Comparison of ENCODE assay signal across 9 cellular contexts in genomic region chr15:51731549-51732267, GRCh38. TPM values are rescaled to one million over a fixed set of nuclear protein-coding genes. Genes with fewer than 3 reads are reported as not detected.
DNase-seq lines count a peak whose midpoint lies in the region; ATAC-seq and TF ChIP-seq lines count a peak whose summit lies in the region.
"Had no signal": no experiment of that assay in that cellular context is flagged by ENCODE, and none has a peak within 500 bp of the region (broad histone marks: within the 10 kb centered on the region; RNA-seq: fewer than 3 reads in every experiment).

No MANE protein-coding gene starts in this region.

- intact Hi-C loops in activated B cell treated with CpG ODN at 0.5 μM for 24 hours (cut with micrococcal nuclease), result loop anchor here (1.0 to 10.0 kb wide), 4 partner anchors 21 to 1377 kb away; partner anchors contain the start of gene GABPB1
- intact Hi-C loops in sigmoid colon (cut with DNase I), result no loop called here

- peak overlapping the region; percentile 30 for H3K4me3 ChIP-seq in fibroblast of pulmonary artery (replicated peaks; ENCODE audit: low read depth, low read length)
- H3K4me3 ChIP-seq in sigmoid colon, result peak overlapping the region in 3 of 4 donors; percentile 22 to 32 (median 27)

- H3K9me3 ChIP-seq in sigmoid colon, result no peaks in the 10 kb centered on the region

- TF ChIP-seq CTCF in GM20000 (IDR thresholded peaks at IDR 0.05; ENCODE audit: extremely low read depth, missing control alignments), result no peak
- no peak for TF ChIP-seq CTCF in activated B cell treated with CpG ODN at 0.5 μM for 24 hours (IDR thresholded peaks at IDR 0.05)
- no peak for TF ChIP-seq CTCF in fibroblast of pulmonary artery (IDR thresholded peaks at IDR 0.05; ENCODE audit: low read length, missing control alignments)
- no peak for TF ChIP-seq CTCF in sigmoid colon (IDR thresholded peaks at IDR 0.05)

- peak; percentile 48 for ATAC-seq in HG03565 (IDR thresholded peaks at IDR 0.05; ENCODE audit: unreplicated experiment)
- peak; percentile 61 for ATAC-seq in activated B cell treated with CpG ODN at 0.5 μM for 24 hours (ENCODE audit: low read depth)

- POLR2A ChIA-PET in activated B cell treated with CpG ODN at 0.5 μM for 24 hours (lab: Charles Lee), result interaction anchor here (0.6 to 2.9 kb wide), 11 partner anchors 16 to 99 kb away, joined by 3 to 15 read pairs (median 5); partner anchors contain the start of genes TMOD2 and TMOD3

- WGBS in sigmoid colon, 2 donors, result 21% methylated on average over 5 of the region's 5 CpGs

- H3K27me3 ChIP-seq in sigmoid colon, result no peaks in the 10 kb centered on the region

- CTCF ChIA-PET in activated B cell treated with CpG ODN at 0.5 μM for 24 hours (lab: Charles Lee), result interaction anchor here (0.5 to 5.7 kb wide), 4 partner anchors 20 to 766 kb away, joined by 3 to 36 read pairs (median 20); partner anchors contain the start of gene TMOD2

- peak; percentile 78 for DNase-seq in GDM1 (lab: John Stamatoyannopoulos, UW)
- DNase-seq in GM20000 (ENCODE audit: low spot score), result peak; percentile 77
- DNase-seq in activated B cell treated with CpG ODN at 0.5 μM for 24 hours, result peak; percentile 44
- peak; percentile 67 for DNase-seq in fibroblast of pulmonary artery (ENCODE audit: low read depth)
- no peak for DNase-seq in sigmoid colon
- DNase-seq in NCI-H69 (lab: John Stamatoyannopoulos, UW), result no peak
- no peak for DNase-seq in NCI-H524 treated with DMSO at 0.1 percent for 48 hours (lab: John Stamatoyannopoulos, UW)

- H3K27me3 Mint-ChIP-seq in activated B cell treated with CpG ODN at 0.5 μM for 24 hours, result no peaks in the 10 kb centered on the region

- peaks cover 49% of the 10 kb centered on the region for H3K36me3 Mint-ChIP-seq in activated B cell treated with CpG ODN at 0.5 μM for 24 hours (ENCODE audit: low read depth)

- TF ChIP-seq POLR2A in sigmoid colon (IDR thresholded peaks at IDR 0.05), result no peak

- no peaks in the 10 kb centered on the region for H3K36me3 ChIP-seq in sigmoid colon

- TF ChIP-seq EP300 in sigmoid colon (IDR thresholded peaks at IDR 0.05), result no peak

- peaks cover 94% of the 10 kb centered on the region for H3K4me1 Mint-ChIP-seq in activated B cell treated with CpG ODN at 0.5 μM for 24 hours

- H3K27ac ChIP-seq in sigmoid colon, result peak overlapping the region; percentile 75 to 94 (median 76)

- H3K27ac Mint-ChIP-seq in activated B cell treated with CpG ODN at 0.5 μM for 24 hours, result peak overlapping the region; percentile 93

- peak overlapping the region; percentile 80 for H3K4me3 Mint-ChIP-seq in activated B cell treated with CpG ODN at 0.5 μM for 24 hours

- H3K4me1 ChIP-seq in sigmoid colon, result peaks cover 0 to 56% (median 49%) of the 10 kb centered on the region in 4 donors

- no peaks in the 10 kb centered on the region for H3K9me3 Mint-ChIP-seq in activated B cell treated with CpG ODN at 0.5 μM for 24 hours

RNA-seq across cellular contexts. Expression of gene LYSMD2, which starts 5.7 kb away (rescaled TPM):
- total RNA-seq in activated B cell treated with CpG ODN at 0.5 μM for 24 hours (41.8 and 48.6 TPM in 2 replicates), sigmoid colon (10 to 100 TPM; 15.3 to 28.5 (median 20.3) TPM)
- 10 to 100 TPM in 1 of 3 donors, 1 to 10 TPM in 2; 6.7 to 15.8 (median 8.4) TPM for polyA plus RNA-seq in sigmoid colon

RNA-seq across cellular contexts. Expression of gene TMOD2, which starts 19.7 kb away (rescaled TPM):
- total RNA-seq in activated B cell treated with CpG ODN at 0.5 μM for 24 hours (11.3 and 14.6 TPM in 2 replicates), sigmoid colon (10 to 100 TPM; 18.1 to 32.5 (median 22.7) TPM)
- 1 to 10 TPM; 1.4 to 4.8 (median 2.7) TPM for polyA plus RNA-seq in sigmoid colon

RNA-seq across cellular contexts. Expression of gene SCG3, which starts 50.4 kb away (rescaled TPM):
- total RNA-seq in activated B cell treated with CpG ODN at 0.5 μM for 24 hours, result not detected in 2 replicates
- total RNA-seq in sigmoid colon, result 1 to 10 TPM; 1.1 to 2.1 (median 1.9) TPM
- 1 to 10 TPM in 1 of 3 donors, under 1 TPM in 2; under 0.01 to 1.2 (median 0.23) TPM for polyA plus RNA-seq in sigmoid colon
- total RNA-seq: T-helper 1 cell treated with Interleukin-12 subunit alpha and Interleukin-12 subunit beta and Interleukin-4 antibody, amounts not matched to agents 30 ng/mL and 1 ng/mL, for 36 hours had no signal

Comparison
In these comparisons a context has a peak if more than half of its experiments do, and no peak if none do; other contexts are left out.
1. DNase-seq: peak in GDM1 (single experiment), GM20000 (single experiment), activated B cell treated with CpG ODN at 0.5 μM for 24 hours (single experiment) and fibroblast of pulmonary artery (single experiment); none in sigmoid colon (single experiment), NCI-H69 (single experiment) and NCI-H524 treated with DMSO at 0.1 percent for 48 hours (single experiment).